ENCODE assay signal across 8 cellular contexts in the genomic region with DNA sequence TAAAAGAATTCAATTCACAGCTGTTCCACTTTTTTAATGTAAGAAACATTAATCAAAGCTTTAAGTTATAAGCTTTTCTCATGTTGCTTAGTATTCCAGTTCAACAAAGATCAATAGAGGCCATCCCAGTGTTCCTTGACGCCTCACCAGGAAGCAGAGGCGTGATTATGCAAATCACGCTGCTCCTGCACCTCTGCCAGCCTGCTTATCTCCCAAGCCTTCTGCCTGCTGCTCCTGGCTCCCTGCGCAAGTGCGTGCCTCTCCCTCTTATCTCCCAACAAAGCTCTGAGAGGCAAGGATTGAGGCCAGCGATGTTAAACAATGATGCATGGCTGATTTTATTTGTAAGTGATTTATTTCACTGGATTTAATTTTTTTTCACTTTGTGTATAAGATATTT.
DNase-seq lines count a peak whose midpoint lies in the region; ATAC-seq and TF ChIP-seq lines count a peak whose summit lies in the region.
"Had no signal": no experiment of that assay in that cellular context is flagged by ENCODE, and none has a peak within 500 bp of the region (broad histone marks: within the 10 kb centered on the region; RNA-seq: fewer than 3 reads in every experiment).

No MANE protein-coding gene starts in this region.

- H3K27me3 Mint-ChIP-seq in T-helper 2 cell treated with Interferon-gamma antibody and Interleukin-4, amounts not matched to agents 5 μg/mL and 100 μg/mL, for 36 hours (ENCODE audit: low read depth) = no peaks in the 10 kb centered on the region

- no peak overlapping the region for H3K27ac Mint-ChIP-seq in T-helper 2 cell treated with Interferon-gamma antibody and Interleukin-4, amounts not matched to agents 5 μg/mL and 100 μg/mL, for 36 hours

- H3K4me3 ChIP-seq in epithelial cell of esophagus (ENCODE audit: low read length) = no peak overlapping the region
- H3K4me3 ChIP-seq: tibial nerve had no signal

- H3K36me3 Mint-ChIP-seq in T-helper 2 cell treated with Interferon-gamma antibody and Interleukin-4, amounts not matched to agents 5 μg/mL and 100 μg/mL, for 36 hours (ENCODE audit: low read depth) = no peaks in the 10 kb centered on the region

- H3K4me1 Mint-ChIP-seq in T-helper 2 cell treated with Interferon-gamma antibody and Interleukin-4, amounts not matched to agents 5 μg/mL and 100 μg/mL, for 36 hours (ENCODE audit: low read depth) = no peaks in the 10 kb centered on the region

- no peaks in the 10 kb centered on the region for H3K9me3 Mint-ChIP-seq in T-helper 2 cell treated with Interferon-gamma antibody and Interleukin-4, amounts not matched to agents 5 μg/mL and 100 μg/mL, for 36 hours

- no peak for TF ChIP-seq CTCF in epithelial cell of esophagus (IDR thresholded peaks at IDR 0.05; ENCODE audit: insufficient read depth, low read depth, low read length, missing control alignments)

- no peak overlapping the region for H3K4me3 Mint-ChIP-seq in T-helper 2 cell treated with Interferon-gamma antibody and Interleukin-4, amounts not matched to agents 5 μg/mL and 100 μg/mL, for 36 hours

- no peak for ATAC-seq in HG03457 (IDR thresholded peaks at IDR 0.05; ENCODE audit: unreplicated experiment)

- peak; percentile 20 for DNase-seq in NCI-H1436 (lab: John Stamatoyannopoulos, UW)
- peak; percentile 90 for DNase-seq in NCI-H748 (lab: John Stamatoyannopoulos, UW; ENCODE audit: unreplicated experiment)
- peak; percentile 26 for DNase-seq in epithelial cell of esophagus (ENCODE audit: low read depth)
- peak; percentile 71 for DNase-seq in pons (ENCODE audit: low spot score)
- no peak for DNase-seq in EL
- DNase-seq in T-helper 2 cell treated with Interferon-gamma antibody and Interleukin-4, amounts not matched to agents 5 μg/mL and 100 μg/mL, for 36 hours (ENCODE audit: low spot score) = no peak

Comparison
In these comparisons a context has a peak if more than half of its experiments do, and no peak if none do; other contexts are left out.
1. DNase-seq: peak in NCI-H1436 (single experiment), NCI-H748 (single experiment), epithelial cell of esophagus (single experiment) and pons (single experiment); none in EL (single experiment) and T-helper 2 cell treated with Interferon-gamma antibody and Interleukin-4, amounts not matched to agents 5 μg/mL and 100 μg/mL, for 36 hours (single experiment).